1 cellular context compared by ENCODE assay signal in the genomic region with DNA sequence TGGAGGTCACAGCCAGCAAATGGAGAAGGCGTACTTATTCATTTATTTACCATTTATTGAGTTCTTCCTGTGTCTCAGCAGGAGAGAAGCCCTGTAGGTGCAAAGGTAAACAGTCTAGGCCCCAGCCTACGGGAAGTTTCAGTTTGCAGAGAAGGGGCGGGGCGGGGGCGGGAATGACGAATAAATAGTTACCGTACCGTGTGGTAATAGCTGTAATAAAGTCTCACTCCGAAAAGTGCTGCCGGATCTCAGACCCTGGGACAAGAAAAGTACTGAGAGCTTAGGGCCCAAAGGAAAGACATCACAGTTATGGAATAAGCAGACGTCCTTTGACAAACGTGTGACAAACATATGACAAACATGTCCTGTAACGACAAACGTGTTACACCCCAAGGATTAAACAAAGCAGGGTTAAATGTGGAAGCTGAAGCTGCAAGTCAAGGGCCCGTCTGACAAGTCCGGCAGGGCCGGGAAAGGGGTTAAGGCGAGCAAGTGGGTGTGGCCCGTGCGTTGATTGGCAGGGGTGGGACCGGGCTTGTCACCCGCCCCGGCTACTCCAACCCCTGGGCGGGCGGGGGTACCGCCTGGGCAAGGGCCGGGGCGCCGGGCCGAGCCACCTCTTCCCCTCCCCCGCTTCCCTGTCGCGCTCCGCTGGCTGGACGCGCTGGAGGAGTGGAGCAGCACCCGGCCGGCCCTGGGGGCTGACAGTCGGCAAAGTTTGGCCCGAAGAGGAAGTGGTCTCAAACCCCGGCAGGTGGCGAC.
TF ChIP-seq lines count a peak whose summit lies in the region.

A gene with protein sequence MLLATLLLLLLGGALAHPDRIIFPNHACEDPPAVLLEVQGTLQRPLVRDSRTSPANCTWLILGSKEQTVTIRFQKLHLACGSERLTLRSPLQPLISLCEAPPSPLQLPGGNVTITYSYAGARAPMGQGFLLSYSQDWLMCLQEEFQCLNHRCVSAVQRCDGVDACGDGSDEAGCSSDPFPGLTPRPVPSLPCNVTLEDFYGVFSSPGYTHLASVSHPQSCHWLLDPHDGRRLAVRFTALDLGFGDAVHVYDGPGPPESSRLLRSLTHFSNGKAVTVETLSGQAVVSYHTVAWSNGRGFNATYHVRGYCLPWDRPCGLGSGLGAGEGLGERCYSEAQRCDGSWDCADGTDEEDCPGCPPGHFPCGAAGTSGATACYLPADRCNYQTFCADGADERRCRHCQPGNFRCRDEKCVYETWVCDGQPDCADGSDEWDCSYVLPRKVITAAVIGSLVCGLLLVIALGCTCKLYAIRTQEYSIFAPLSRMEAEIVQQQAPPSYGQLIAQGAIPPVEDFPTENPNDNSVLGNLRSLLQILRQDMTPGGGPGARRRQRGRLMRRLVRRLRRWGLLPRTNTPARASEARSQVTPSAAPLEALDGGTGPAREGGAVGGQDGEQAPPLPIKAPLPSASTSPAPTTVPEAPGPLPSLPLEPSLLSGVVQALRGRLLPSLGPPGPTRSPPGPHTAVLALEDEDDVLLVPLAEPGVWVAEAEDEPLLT (plus strand): TSS at position 541 of the 762 bp plus-strand sequence. CDS start 564 bp downstream, outside the sequence.

TF ChIP-seq in HepG2, 621 proteins besides CTCF, POLR2A, EP300 and RAD21 (continues in another document):
- TF ChIP-seq, protein P1, sequence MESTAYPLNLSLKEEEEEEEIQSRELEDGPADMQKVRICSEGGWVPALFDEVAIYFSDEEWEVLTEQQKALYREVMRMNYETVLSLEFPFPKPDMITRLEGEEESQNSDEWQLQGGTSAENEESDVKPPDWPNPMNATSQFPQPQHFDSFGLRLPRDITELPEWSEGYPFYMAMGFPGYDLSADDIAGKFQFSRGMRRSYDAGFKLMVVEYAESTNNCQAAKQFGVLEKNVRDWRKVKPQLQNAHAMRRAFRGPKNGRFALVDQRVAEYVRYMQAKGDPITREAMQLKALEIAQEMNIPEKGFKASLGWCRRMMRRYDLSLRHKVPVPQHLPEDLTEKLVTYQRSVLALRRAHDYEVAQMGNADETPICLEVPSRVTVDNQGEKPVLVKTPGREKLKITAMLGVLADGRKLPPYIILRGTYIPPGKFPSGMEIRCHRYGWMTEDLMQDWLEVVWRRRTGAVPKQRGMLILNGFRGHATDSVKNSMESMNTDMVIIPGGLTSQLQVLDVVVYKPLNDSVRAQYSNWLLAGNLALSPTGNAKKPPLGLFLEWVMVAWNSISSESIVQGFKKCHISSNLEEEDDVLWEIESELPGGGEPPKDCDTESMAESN (CRISPR knock-in tag; conservative IDR thresholded peaks at IDR 0.05) = peak; percentile 89
- TF ChIP-seq, protein P2, sequence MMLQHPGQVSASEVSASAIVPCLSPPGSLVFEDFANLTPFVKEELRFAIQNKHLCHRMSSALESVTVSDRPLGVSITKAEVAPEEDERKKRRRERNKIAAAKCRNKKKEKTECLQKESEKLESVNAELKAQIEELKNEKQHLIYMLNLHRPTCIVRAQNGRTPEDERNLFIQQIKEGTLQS (CRISPR knock-in tag; IDR thresholded peaks at IDR 0.05) = no peak
- TF ChIP-seq, protein P3, sequence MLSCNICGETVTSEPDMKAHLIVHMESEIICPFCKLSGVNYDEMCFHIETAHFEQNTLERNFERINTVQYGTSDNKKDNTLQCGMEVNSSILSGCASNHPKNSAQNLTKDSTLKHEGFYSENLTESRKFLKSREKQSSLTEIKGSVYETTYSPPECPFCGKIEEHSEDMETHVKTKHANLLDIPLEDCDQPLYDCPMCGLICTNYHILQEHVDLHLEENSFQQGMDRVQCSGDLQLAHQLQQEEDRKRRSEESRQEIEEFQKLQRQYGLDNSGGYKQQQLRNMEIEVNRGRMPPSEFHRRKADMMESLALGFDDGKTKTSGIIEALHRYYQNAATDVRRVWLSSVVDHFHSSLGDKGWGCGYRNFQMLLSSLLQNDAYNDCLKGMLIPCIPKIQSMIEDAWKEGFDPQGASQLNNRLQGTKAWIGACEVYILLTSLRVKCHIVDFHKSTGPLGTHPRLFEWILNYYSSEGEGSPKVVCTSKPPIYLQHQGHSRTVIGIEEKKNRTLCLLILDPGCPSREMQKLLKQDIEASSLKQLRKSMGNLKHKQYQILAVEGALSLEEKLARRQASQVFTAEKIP (CRISPR knock-in tag; IDR thresholded peaks at IDR 0.05; ENCODE audit: borderline replicate concordance) = no peak
- TF ChIP-seq ZNF263 (CRISPR knock-in tag; IDR thresholded peaks at IDR 0.05) (peak; percentile 75), ZNF572 (CRISPR knock-in tag; IDR thresholded peaks at IDR 0.05) (peak; percentile 99), ZNF629 (CRISPR knock-in tag; conservative IDR thresholded peaks at IDR 0.05) (peak; percentile 42; the same call in 1 of the 2 replicates), ZNF501 (CRISPR knock-in tag; IDR thresholded peaks at IDR 0.05) (peak; percentile 100), ZMYM3 (CRISPR knock-in tag; IDR thresholded peaks at IDR 0.05) (peak; percentile 90), GATAD2A (CRISPR knock-in tag; IDR thresholded peaks at IDR 0.05) (peak; percentile 89), ZNF564 (CRISPR knock-in tag; IDR thresholded peaks at IDR 0.05) (peak; percentile 71; the same call in 1 of the 2 replicates), TGIF2 (CRISPR knock-in tag; IDR thresholded peaks at IDR 0.05) (peak; percentile 90), SP140L (CRISPR knock-in tag; IDR thresholded peaks at IDR 0.05; ENCODE audit: borderline replicate concordance) (0 out of 2 replicates have a peak, but pooled peaks have one; percentile 38), ZNF768 (CRISPR knock-in tag; IDR thresholded peaks at IDR 0.05) (peak; percentile 85; the same call in 1 of the 2 replicates), HIVEP1 (CRISPR knock-in tag; IDR thresholded peaks at IDR 0.05) (peak; percentile 92; the same call in 1 of the 2 replicates), HDAC1 (CRISPR knock-in tag; IDR thresholded peaks at IDR 0.05) (peak; percentile 97), CAMTA2 (CRISPR knock-in tag; IDR thresholded peaks at IDR 0.05; ENCODE audit: borderline replicate concordance) (peak; percentile 91; the same call in 1 of the 2 replicates), STAG1 (CRISPR knock-in tag; IDR thresholded peaks at IDR 0.05) (no peak; the same call in none of the 2 replicates), FOXA3 (CRISPR knock-in tag; IDR thresholded peaks at IDR 0.05) (peak; percentile 94), TEAD3 (CRISPR knock-in tag; optimal IDR thresholded peaks at IDR 0.05; ENCODE audit: borderline replicate concordance) (peak; percentile 80), ZNF207 (IDR thresholded peaks at IDR 0.05; ENCODE audit: borderline replicate concordance) (no peak), ZNF292 (CRISPR knock-in tag; IDR thresholded peaks at IDR 0.05; ENCODE audit: borderline replicate concordance, low read depth) (peak; percentile 79), BORCS8-MEF2B (CRISPR knock-in tag; IDR thresholded peaks at IDR 0.05) (no peak; the same call in none of the 2 replicates), ZNF605 (CRISPR knock-in tag; IDR thresholded peaks at IDR 0.05) (peak; percentile 94), GABPA (IDR thresholded peaks at IDR 0.05; ENCODE audit: low read depth, low read length) (no peak), GABPA (CRISPR knock-in tag; IDR thresholded peaks at IDR 0.05; ENCODE audit: low read depth) (peak; percentile 88), SRF (IDR thresholded peaks at IDR 0.05; ENCODE audit: low read depth, low read length) (peak; percentile 12; the same call in 1 of the 2 replicates), ZNF282 (IDR thresholded peaks at IDR 0.05; ENCODE audit: partially characterized antibody) (no peak), TBP (CRISPR knock-in tag; IDR thresholded peaks at IDR 0.05) (0 out of 2 replicates have a peak, but pooled peaks have one; percentile 16), ZNF703 (CRISPR knock-in tag; IDR thresholded peaks at IDR 0.05; ENCODE audit: borderline replicate concordance) (peak; percentile 88; the same call in 1 of the 2 replicates), NR1H2 (CRISPR knock-in tag; IDR thresholded peaks at IDR 0.05; ENCODE audit: borderline replicate concordance, low read depth) (peak; percentile 63; the same call in 1 of the 2 replicates)
- TF ChIP-seq, protein P4, sequence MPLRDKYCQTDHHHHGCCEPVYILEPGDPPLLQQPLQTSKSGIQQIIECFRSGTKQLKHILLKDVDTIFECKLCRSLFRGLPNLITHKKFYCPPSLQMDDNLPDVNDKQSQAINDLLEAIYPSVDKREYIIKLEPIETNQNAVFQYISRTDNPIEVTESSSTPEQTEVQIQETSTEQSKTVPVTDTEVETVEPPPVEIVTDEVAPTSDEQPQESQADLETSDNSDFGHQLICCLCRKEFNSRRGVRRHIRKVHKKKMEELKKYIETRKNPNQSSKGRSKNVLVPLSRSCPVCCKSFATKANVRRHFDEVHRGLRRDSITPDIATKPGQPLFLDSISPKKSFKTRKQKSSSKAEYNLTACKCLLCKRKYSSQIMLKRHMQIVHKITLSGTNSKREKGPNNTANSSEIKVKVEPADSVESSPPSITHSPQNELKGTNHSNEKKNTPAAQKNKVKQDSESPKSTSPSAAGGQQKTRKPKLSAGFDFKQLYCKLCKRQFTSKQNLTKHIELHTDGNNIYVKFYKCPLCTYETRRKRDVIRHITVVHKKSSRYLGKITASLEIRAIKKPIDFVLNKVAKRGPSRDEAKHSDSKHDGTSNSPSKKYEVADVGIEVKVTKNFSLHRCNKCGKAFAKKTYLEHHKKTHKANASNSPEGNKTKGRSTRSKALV (CRISPR knock-in tag; IDR thresholded peaks at IDR 0.05) = peak; percentile 95; the same call in 1 of the 2 replicates
- TF ChIP-seq, protein P5, sequence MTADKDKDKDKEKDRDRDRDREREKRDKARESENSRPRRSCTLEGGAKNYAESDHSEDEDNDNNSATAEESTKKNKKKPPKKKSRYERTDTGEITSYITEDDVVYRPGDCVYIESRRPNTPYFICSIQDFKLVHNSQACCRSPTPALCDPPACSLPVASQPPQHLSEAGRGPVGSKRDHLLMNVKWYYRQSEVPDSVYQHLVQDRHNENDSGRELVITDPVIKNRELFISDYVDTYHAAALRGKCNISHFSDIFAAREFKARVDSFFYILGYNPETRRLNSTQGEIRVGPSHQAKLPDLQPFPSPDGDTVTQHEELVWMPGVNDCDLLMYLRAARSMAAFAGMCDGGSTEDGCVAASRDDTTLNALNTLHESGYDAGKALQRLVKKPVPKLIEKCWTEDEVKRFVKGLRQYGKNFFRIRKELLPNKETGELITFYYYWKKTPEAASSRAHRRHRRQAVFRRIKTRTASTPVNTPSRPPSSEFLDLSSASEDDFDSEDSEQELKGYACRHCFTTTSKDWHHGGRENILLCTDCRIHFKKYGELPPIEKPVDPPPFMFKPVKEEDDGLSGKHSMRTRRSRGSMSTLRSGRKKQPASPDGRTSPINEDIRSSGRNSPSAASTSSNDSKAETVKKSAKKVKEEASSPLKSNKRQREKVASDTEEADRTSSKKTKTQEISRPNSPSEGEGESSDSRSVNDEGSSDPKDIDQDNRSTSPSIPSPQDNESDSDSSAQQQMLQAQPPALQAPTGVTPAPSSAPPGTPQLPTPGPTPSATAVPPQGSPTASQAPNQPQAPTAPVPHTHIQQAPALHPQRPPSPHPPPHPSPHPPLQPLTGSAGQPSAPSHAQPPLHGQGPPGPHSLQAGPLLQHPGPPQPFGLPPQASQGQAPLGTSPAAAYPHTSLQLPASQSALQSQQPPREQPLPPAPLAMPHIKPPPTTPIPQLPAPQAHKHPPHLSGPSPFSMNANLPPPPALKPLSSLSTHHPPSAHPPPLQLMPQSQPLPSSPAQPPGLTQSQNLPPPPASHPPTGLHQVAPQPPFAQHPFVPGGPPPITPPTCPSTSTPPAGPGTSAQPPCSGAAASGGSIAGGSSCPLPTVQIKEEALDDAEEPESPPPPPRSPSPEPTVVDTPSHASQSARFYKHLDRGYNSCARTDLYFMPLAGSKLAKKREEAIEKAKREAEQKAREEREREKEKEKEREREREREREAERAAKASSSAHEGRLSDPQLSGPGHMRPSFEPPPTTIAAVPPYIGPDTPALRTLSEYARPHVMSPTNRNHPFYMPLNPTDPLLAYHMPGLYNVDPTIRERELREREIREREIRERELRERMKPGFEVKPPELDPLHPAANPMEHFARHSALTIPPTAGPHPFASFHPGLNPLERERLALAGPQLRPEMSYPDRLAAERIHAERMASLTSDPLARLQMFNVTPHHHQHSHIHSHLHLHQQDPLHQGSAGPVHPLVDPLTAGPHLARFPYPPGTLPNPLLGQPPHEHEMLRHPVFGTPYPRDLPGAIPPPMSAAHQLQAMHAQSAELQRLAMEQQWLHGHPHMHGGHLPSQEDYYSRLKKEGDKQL (CRISPR knock-in tag; IDR thresholded peaks at IDR 0.05; ENCODE audit: low read depth) = peak; percentile 81
